11 cellular contexts compared by ENCODE assay signal in genomic region chr10:47406870-47407648, GRCh38. TPM values are rescaled to one million over a fixed set of nuclear protein-coding genes. Genes with fewer than 3 reads are reported as not detected.
DNase-seq lines count a peak whose midpoint lies in the region; ATAC-seq and TF ChIP-seq lines count a peak whose summit lies in the region.
"Had no signal": no experiment of that assay in that cellular context is flagged by ENCODE, and none has a peak within 500 bp of the region (broad histone marks: within the 10 kb centered on the region; RNA-seq: fewer than 3 reads in every experiment).

No MANE protein-coding gene starts in this region.

- WGBS in lung, 2 donors = 85% methylated on average over 8 of the region's 8 CpGs

- H3K4me3 ChIP-seq in lung = no peak overlapping the region
- H3K4me3 ChIP-seq: gastrocnemius medialis, neural progenitor cell had no signal

- no peaks in the 10 kb centered on the region for H3K36me3 Mint-ChIP-seq in chondrocyte (ENCODE audit: low read depth)
- H3K36me3 Mint-ChIP-seq in T-helper 17 cell (ENCODE audit: low read depth) = peaks cover 2% of the 10 kb centered on the region
- no peaks in the 10 kb centered on the region for H3K36me3 Mint-ChIP-seq in activated naive CD8-positive, alpha-beta T cell treated with anti-CD3 and anti-CD28 coated beads for 36 hours
- H3K36me3 Mint-ChIP-seq: neural progenitor cell had no signal

- DNase-seq in EH (ENCODE audit: low read depth) (peak; percentile 88), LoVo (ENCODE audit: low spot score) (peak; percentile 97), chondrocyte (ENCODE audit: low spot score) (no peak), lung (ENCODE audit: low spot score) (no peak), T-helper 17 cell (no peak)
- DNase-seq in activated naive CD8-positive, alpha-beta T cell treated with anti-CD3 and anti-CD28 coated beads for 36 hours = no peak
- DNase-seq: activated T-cell treated with anti-CD3 and anti-CD28 coated beads, Interleukin-2, amount 50 U/mL, for 4 hours; gastrocnemius medialis had no signal

- TF ChIP-seq CTCF in chondrocyte (IDR thresholded peaks at IDR 0.05) (no peak), lung (IDR thresholded peaks at IDR 0.05; ENCODE audit: control extremely low read depth, extremely low read depth) (no peak)

- ATAC-seq in lung (ENCODE audit: insufficient read depth, low FRiP score) = peak; percentile 20
- ATAC-seq in GM21786 (IDR thresholded peaks at IDR 0.05; ENCODE audit: unreplicated experiment) = no peak
- ATAC-seq in T-helper 17 cell = no peak
- no peak for ATAC-seq in GM21390 (IDR thresholded peaks at IDR 0.05; ENCODE audit: unreplicated experiment)
- ATAC-seq: activated T-cell treated with anti-CD3 and anti-CD28 coated beads, Interleukin-2, amount 50 U/mL, for 4 hours; gastrocnemius medialis had no signal

- no peaks in the 10 kb centered on the region for H3K27me3 Mint-ChIP-seq in chondrocyte (ENCODE audit: low read depth)
- peaks cover 22% of the 10 kb centered on the region for H3K27me3 Mint-ChIP-seq in T-helper 17 cell
- H3K27me3 Mint-ChIP-seq in activated naive CD8-positive, alpha-beta T cell treated with anti-CD3 and anti-CD28 coated beads for 36 hours = no peaks in the 10 kb centered on the region

- no peaks in the 10 kb centered on the region for H3K36me3 ChIP-seq in lung (ENCODE audit: control insufficient read depth in 2 of 2, insufficient read depth in 2 of 2, low read length in 2 of 2)
- H3K36me3 ChIP-seq: gastrocnemius medialis, neural progenitor cell had no signal

- H3K27ac ChIP-seq in lung (ENCODE audit: low read depth in 1 of 2, low read length in 1 of 2) = no peak overlapping the region
- H3K27ac ChIP-seq: gastrocnemius medialis, neural progenitor cell had no signal

- H3K4me1 Mint-ChIP-seq in chondrocyte (ENCODE audit: low read depth) = peaks cover 30% of the 10 kb centered on the region
- H3K4me1 Mint-ChIP-seq in T-helper 17 cell = peaks cover 2% of the 10 kb centered on the region
- H3K4me1 Mint-ChIP-seq in activated naive CD8-positive, alpha-beta T cell treated with anti-CD3 and anti-CD28 coated beads for 36 hours = no peaks in the 10 kb centered on the region

- H3K27ac Mint-ChIP-seq in chondrocyte (ENCODE audit: unreplicated experiment) = peak overlapping the region; percentile 32
- no peak overlapping the region for H3K27ac Mint-ChIP-seq in T-helper 17 cell
- H3K27ac Mint-ChIP-seq in activated naive CD8-positive, alpha-beta T cell treated with anti-CD3 and anti-CD28 coated beads for 36 hours = no peak overlapping the region
- H3K27ac Mint-ChIP-seq: neural progenitor cell had no signal

- H3K27me3 ChIP-seq in lung (ENCODE audit: control insufficient read depth, insufficient read depth) = no peaks in the 10 kb centered on the region
- H3K27me3 ChIP-seq: gastrocnemius medialis, neural progenitor cell had no signal

- no peaks in the 10 kb centered on the region for H3K9me3 Mint-ChIP-seq in chondrocyte (ENCODE audit: low read depth)
- no peaks in the 10 kb centered on the region for H3K9me3 Mint-ChIP-seq in activated naive CD8-positive, alpha-beta T cell treated with anti-CD3 and anti-CD28 coated beads for 36 hours
- H3K9me3 Mint-ChIP-seq: activated T-cell treated with anti-CD3 and anti-CD28 coated beads, Interleukin-2, amount 50 U/mL, for 4 hours; neural progenitor cell had no signal

- H3K9me3 ChIP-seq in lung (ENCODE audit: control insufficient read depth in 2 of 2, insufficient read depth in 1 of 2, low read length in 1 of 2) (no peaks in the 10 kb centered on the region), T-helper 17 cell (ENCODE audit: control insufficient read depth, low read length, poor library complexity, severe bottlenecking) (no peaks in the 10 kb centered on the region)
- H3K9me3 ChIP-seq: gastrocnemius medialis had no signal

- peaks cover 4 to 15% of the 10 kb centered on the region in 2 donors for H3K4me1 ChIP-seq in lung (ENCODE audit: control insufficient read depth in 2 of 2, insufficient read depth in 2 of 2, low read length in 2 of 2)
- H3K4me1 ChIP-seq: neural progenitor cell had no signal

- H3K4me3 Mint-ChIP-seq in chondrocyte (ENCODE audit: unreplicated experiment) (no peak overlapping the region), T-helper 17 cell (no peak overlapping the region)
- no peak overlapping the region for H3K4me3 Mint-ChIP-seq in activated naive CD8-positive, alpha-beta T cell treated with anti-CD3 and anti-CD28 coated beads for 36 hours
- H3K4me3 Mint-ChIP-seq: activated T-cell treated with anti-CD3 and anti-CD28 coated beads, Interleukin-2, amount 50 U/mL, for 4 hours; neural progenitor cell had no signal

RNA-seq across cellular contexts. Expression of gene ZNF488, which starts 23.0 kb away (rescaled TPM):
- 0.10 to 1.1 TPM (median 0.17 TPM) in 3 replicates for total RNA-seq in chondrocyte
- under 1 TPM; 0.37 to 0.64 TPM for total RNA-seq in lung
- polyA plus RNA-seq in lung = under 1 TPM; 0.15 to 0.47 TPM
- total RNA-seq in T-helper 17 cell = not detected
- under 1 TPM; 0.33 to 0.50 TPM for total RNA-seq in activated naive CD8-positive, alpha-beta T cell treated with anti-CD3 and anti-CD28 coated beads for 36 hours
- total RNA-seq: gastrocnemius medialis had no signal

RNA-seq across cellular contexts. Expression of gene RBP3, which starts 58.9 kb away (rescaled TPM):
- total RNA-seq in chondrocyte (not detected in 3 replicates), lung (not detected), T-helper 17 cell (not detected)
- under 1 TPM in 1 of 2 donors, not detected in 1; 0.01 TPM for polyA plus RNA-seq in lung
- not detected for total RNA-seq in activated naive CD8-positive, alpha-beta T cell treated with anti-CD3 and anti-CD28 coated beads for 36 hours
- total RNA-seq: activated T-cell treated with anti-CD3 and anti-CD28 coated beads, Interleukin-2, amount 50 U/mL, for 4 hours; gastrocnemius medialis had no signal

Comparison
In these comparisons a context has a peak if more than half of its experiments do, and no peak if none do; other contexts are left out.
1. DNase-seq: peak in EH (single experiment) and LoVo (single experiment); none in chondrocyte (single experiment), lung (single experiment), T-helper 17 cell (0 of 3) and activated naive CD8-positive, alpha-beta T cell treated with anti-CD3 and anti-CD28 coated beads for 36 hours (single experiment).